ENCODE assay signal across 1 cellular context in genomic region chr16:78142784-78143183, GRCh38.
A peak's percentile ranks its signal among the peaks of the same experiment; 100 is the strongest.
TF ChIP-seq lines count a peak whose summit lies in the region.

No MANE protein-coding gene starts in this region.

TF ChIP-seq in SK-N-SH, 30 proteins besides CTCF, POLR2A, EP300 and RAD21:
- TF ChIP-seq NRF1 (IDR thresholded peaks at IDR 0.05; ENCODE audit: low read depth, low read length), result no peak
- no peak for TF ChIP-seq RCOR1 (IDR thresholded peaks at IDR 0.05; ENCODE audit: low read length)
- TF ChIP-seq FOXM1 (IDR thresholded peaks at IDR 0.05; ENCODE audit: low read depth), result no peak; the same call in 1 of the 2 replicates
- no peak for TF ChIP-seq ZBTB33 (IDR thresholded peaks at IDR 0.05; ENCODE audit: borderline replicate concordance, low read depth)
- TF ChIP-seq TCF12 (IDR thresholded peaks at IDR 0.05), result peak; percentile 78
- no peak for TF ChIP-seq EZH2phosphoT487 (IDR thresholded peaks at IDR 0.05; ENCODE audit: borderline replicate concordance, low read depth)
- peak; percentile 42; the same call in 1 of the 2 replicates for TF ChIP-seq POLR2AphosphoS5 (IDR thresholded peaks at IDR 0.05; ENCODE audit: low read depth, low read length)
- no peak for TF ChIP-seq FOXJ3 (CRISPR knock-in tag; IDR thresholded peaks at IDR 0.05)
- peak; percentile 48; the same call in 1 of the 2 replicates for TF ChIP-seq PBX3 (IDR thresholded peaks at IDR 0.05)
- TF ChIP-seq MXI1 (IDR thresholded peaks at IDR 0.05; ENCODE audit: low read depth, low read length), result no peak
- peak; percentile 78; the same call in 1 of the 2 replicates for TF ChIP-seq NFIC (IDR thresholded peaks at IDR 0.05; ENCODE audit: borderline replicate concordance)
- TF ChIP-seq, protein P1, sequence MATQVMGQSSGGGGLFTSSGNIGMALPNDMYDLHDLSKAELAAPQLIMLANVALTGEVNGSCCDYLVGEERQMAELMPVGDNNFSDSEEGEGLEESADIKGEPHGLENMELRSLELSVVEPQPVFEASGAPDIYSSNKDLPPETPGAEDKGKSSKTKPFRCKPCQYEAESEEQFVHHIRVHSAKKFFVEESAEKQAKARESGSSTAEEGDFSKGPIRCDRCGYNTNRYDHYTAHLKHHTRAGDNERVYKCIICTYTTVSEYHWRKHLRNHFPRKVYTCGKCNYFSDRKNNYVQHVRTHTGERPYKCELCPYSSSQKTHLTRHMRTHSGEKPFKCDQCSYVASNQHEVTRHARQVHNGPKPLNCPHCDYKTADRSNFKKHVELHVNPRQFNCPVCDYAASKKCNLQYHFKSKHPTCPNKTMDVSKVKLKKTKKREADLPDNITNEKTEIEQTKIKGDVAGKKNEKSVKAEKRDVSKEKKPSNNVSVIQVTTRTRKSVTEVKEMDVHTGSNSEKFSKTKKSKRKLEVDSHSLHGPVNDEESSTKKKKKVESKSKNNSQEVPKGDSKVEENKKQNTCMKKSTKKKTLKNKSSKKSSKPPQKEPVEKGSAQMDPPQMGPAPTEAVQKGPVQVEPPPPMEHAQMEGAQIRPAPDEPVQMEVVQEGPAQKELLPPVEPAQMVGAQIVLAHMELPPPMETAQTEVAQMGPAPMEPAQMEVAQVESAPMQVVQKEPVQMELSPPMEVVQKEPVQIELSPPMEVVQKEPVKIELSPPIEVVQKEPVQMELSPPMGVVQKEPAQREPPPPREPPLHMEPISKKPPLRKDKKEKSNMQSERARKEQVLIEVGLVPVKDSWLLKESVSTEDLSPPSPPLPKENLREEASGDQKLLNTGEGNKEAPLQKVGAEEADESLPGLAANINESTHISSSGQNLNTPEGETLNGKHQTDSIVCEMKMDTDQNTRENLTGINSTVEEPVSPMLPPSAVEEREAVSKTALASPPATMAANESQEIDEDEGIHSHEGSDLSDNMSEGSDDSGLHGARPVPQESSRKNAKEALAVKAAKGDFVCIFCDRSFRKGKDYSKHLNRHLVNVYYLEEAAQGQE (IDR thresholded peaks at IDR 0.05; ENCODE audit: low read depth, low read length), result no peak
TF ChIP-seq in SK-N-SH: peak in this region for 4.
